ENCODE assay signal across 11 cellular contexts in the genomic region with DNA sequence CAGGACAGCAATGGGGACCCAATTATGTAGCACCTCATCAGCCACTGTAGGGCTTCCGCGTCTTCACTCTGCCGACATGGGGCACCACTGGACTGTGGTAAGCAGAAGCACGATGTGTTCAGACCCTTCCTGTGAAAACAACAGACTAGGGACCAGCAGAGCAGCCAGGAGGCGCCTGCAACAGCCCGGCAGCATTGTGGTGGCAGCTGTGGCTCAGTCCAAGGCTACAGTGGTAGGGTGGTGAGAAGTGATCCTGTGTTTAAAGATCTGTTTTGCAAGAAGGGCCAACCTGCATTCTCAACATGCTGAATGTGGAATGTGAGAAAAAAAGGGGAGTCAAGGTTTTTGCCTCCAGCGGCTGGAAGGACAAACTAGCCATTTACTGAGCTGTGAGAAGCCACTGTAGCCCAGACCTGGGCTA.
DNase-seq lines count a peak whose midpoint lies in the region; ATAC-seq and TF ChIP-seq lines count a peak whose summit lies in the region.
"Had no signal": no experiment of that assay in that cellular context is flagged by ENCODE, and none has a peak within 500 bp of the region (broad histone marks: within the 10 kb centered on the region; RNA-seq: fewer than 3 reads in every experiment).

No MANE protein-coding gene starts in this region.

- DNase-seq in stimulated activated naive CD8-positive, alpha-beta T cell treated with anti-CD3 and anti-CD28 coated beads, Interleukin-15, Interleukin-2, amounts not matched to agents 100 U/mL and 50 U/mL, for 24 hours = peak; percentile 19
- DNase-seq in stimulated activated naive CD8-positive, alpha-beta T cell treated with anti-CD3 and anti-CD28 coated beads, Interleukin-15, amount 100 ng/mL, for 72 hours = no peak
- DNase-seq in UCSD-AML1 (lab: John Stamatoyannopoulos, UW; ENCODE audit: unreplicated experiment) = peak; percentile 71
- DNase-seq in lower lobe of right lung = peak; percentile 58
- DNase-seq in activated CD4-positive, alpha-beta T cell treated with anti-CD3 and anti-CD28 coated beads for 36 hours = no peak
- DNase-seq in NCI-H146 (lab: John Stamatoyannopoulos, UW) = no peak
- DNase-seq in NCI-H1436 treated with DMSO at 0.1 percent for 48 hours (lab: John Stamatoyannopoulos, UW) = no peak
- DNase-seq: NCI-H2227 treated with DMSO at 0.1 percent for 48 hours; stimulated activated naive CD4-positive, alpha-beta T cell treated with Interleukin-2 at 50 U/mL for 16 hours had no signal

- ATAC-seq in stimulated activated naive CD8-positive, alpha-beta T cell treated with anti-CD3 and anti-CD28 coated beads, Interleukin-15, Interleukin-2, amounts not matched to agents 100 U/mL and 50 U/mL, for 24 hours = no peak
- ATAC-seq in stimulated activated naive CD8-positive, alpha-beta T cell treated with anti-CD3 and anti-CD28 coated beads, Interleukin-15, amount 100 ng/mL, for 72 hours = no peak
- ATAC-seq in lower lobe of right lung (peak in 1 of 2 donors; percentile 4), GM19324 (IDR thresholded peaks at IDR 0.05; ENCODE audit: low FRiP score, unreplicated experiment) (no peak)
- ATAC-seq in activated CD4-positive, alpha-beta T cell treated with anti-CD3 and anti-CD28 coated beads for 36 hours = no peak

- no peaks in the 10 kb centered on the region for H3K9me3 Mint-ChIP-seq in stimulated activated naive CD8-positive, alpha-beta T cell treated with anti-CD3 and anti-CD28 coated beads, Interleukin-15, amount 100 ng/mL, for 72 hours
- no peaks in the 10 kb centered on the region for H3K9me3 Mint-ChIP-seq in activated CD4-positive, alpha-beta T cell treated with anti-CD3 and anti-CD28 coated beads for 36 hours (ENCODE audit: low read depth)

- no peak overlapping the region for H3K4me3 ChIP-seq in lower lobe of right lung
- H3K4me3 ChIP-seq: hepatocyte had no signal

- TF ChIP-seq CTCF in lower lobe of right lung (IDR thresholded peaks at IDR 0.05) = no peak

- CTCF ChIA-PET in activated CD4-positive, alpha-beta T cell treated with anti-CD3 and anti-CD28 coated beads for 36 hours (lab: Charles Lee) = no interaction called here

- peak overlapping the region in 1 of 2 donors; percentile 3 for H3K27ac Mint-ChIP-seq in stimulated activated naive CD8-positive, alpha-beta T cell treated with anti-CD3 and anti-CD28 coated beads, Interleukin-15, amount 100 ng/mL, for 72 hours
- no peak overlapping the region for H3K27ac Mint-ChIP-seq in activated CD4-positive, alpha-beta T cell treated with anti-CD3 and anti-CD28 coated beads for 36 hours

- H3K4me3 Mint-ChIP-seq in stimulated activated naive CD8-positive, alpha-beta T cell treated with anti-CD3 and anti-CD28 coated beads, Interleukin-15, amount 100 ng/mL, for 72 hours = no peak overlapping the region
- no peak overlapping the region for H3K4me3 Mint-ChIP-seq in activated CD4-positive, alpha-beta T cell treated with anti-CD3 and anti-CD28 coated beads for 36 hours

- peaks cover 71% of the 10 kb centered on the region for H3K4me1 ChIP-seq in lower lobe of right lung

- no peaks in the 10 kb centered on the region for H3K36me3 ChIP-seq in lower lobe of right lung

- peak overlapping the region; percentile 24 for H3K27ac ChIP-seq in lower lobe of right lung

- intact Hi-C loops in lower lobe of right lung (cut with DNase I) = no loop called here
- intact Hi-C loops in activated CD4-positive, alpha-beta T cell treated with anti-CD3 and anti-CD28 coated beads for 36 hours (cut with DNase I, micrococcal nuclease) = no loop called here

- H3K4me1 Mint-ChIP-seq in stimulated activated naive CD8-positive, alpha-beta T cell treated with anti-CD3 and anti-CD28 coated beads, Interleukin-15, amount 100 ng/mL, for 72 hours = peaks cover 64% of the 10 kb centered on the region
- peaks cover 58% of the 10 kb centered on the region for H3K4me1 Mint-ChIP-seq in activated CD4-positive, alpha-beta T cell treated with anti-CD3 and anti-CD28 coated beads for 36 hours

- H3K9me3 ChIP-seq in lower lobe of right lung = no peaks in the 10 kb centered on the region

- peaks cover 10% of the 10 kb centered on the region for H3K27me3 Mint-ChIP-seq in stimulated activated naive CD8-positive, alpha-beta T cell treated with anti-CD3 and anti-CD28 coated beads, Interleukin-15, amount 100 ng/mL, for 72 hours
- peaks cover 6% of the 10 kb centered on the region for H3K27me3 Mint-ChIP-seq in activated CD4-positive, alpha-beta T cell treated with anti-CD3 and anti-CD28 coated beads for 36 hours

- H3K36me3 Mint-ChIP-seq in activated CD4-positive, alpha-beta T cell treated with anti-CD3 and anti-CD28 coated beads for 36 hours (ENCODE audit: low read depth) = no peaks in the 10 kb centered on the region

- H3K27me3 ChIP-seq in lower lobe of right lung (ENCODE audit: low read depth) = peaks cover 4% of the 10 kb centered on the region
- H3K27me3 ChIP-seq: hepatocyte had no signal

- POLR2A ChIA-PET in activated CD4-positive, alpha-beta T cell treated with anti-CD3 and anti-CD28 coated beads for 36 hours (lab: Charles Lee) = no interaction called here

Comparison
In these comparisons a context has a peak if more than half of its experiments do, and no peak if none do; other contexts are left out.
1. DNase-seq: peak in stimulated activated naive CD8-positive, alpha-beta T cell treated with anti-CD3 and anti-CD28 coated beads, Interleukin-15, Interleukin-2, amounts not matched to agents 100 U/mL and 50 U/mL, for 24 hours (single experiment), UCSD-AML1 (single experiment) and lower lobe of right lung (single experiment); none in stimulated activated naive CD8-positive, alpha-beta T cell treated with anti-CD3 and anti-CD28 coated beads, Interleukin-15, amount 100 ng/mL, for 72 hours (0 of 2), activated CD4-positive, alpha-beta T cell treated with anti-CD3 and anti-CD28 coated beads for 36 hours (single experiment), NCI-H146 (single experiment) and NCI-H1436 treated with DMSO at 0.1 percent for 48 hours (single experiment).